In the genomic region with DNA sequence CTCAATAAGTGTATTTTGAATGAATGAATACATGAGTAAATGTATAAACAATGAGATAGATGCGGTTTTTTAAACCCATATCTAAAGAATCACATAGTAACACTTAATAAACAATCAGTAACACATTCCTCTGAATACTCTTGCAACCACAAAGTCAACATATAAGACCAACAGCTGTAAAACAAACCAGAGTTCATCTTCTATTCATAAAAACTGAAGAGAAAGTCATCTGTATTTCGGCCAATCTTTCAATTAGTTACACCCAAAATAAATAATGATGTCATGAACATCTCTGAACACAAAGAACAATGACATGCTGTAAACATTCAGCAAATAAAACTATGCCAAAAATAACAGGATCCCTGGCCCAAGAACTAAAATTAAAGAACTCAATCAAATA, we compare ENCODE assay signal across 16 cellular contexts. TPM values are rescaled to one million over a fixed set of nuclear protein-coding genes. Genes with fewer than 3 reads are reported as not detected.
A peak's percentile ranks its signal among the peaks of the same experiment; 100 is the strongest.
DNase-seq lines count a peak whose midpoint lies in the region; TF ChIP-seq lines count a peak whose summit lies in the region.
"Had no signal": no experiment of that assay in that cellular context is flagged by ENCODE, and none has a peak within 500 bp of the region (broad histone marks: within the 10 kb centered on the region; RNA-seq: fewer than 3 reads in every experiment).

No MANE protein-coding gene starts in this region.

- H3K4me3 ChIP-seq in adipocyte (ENCODE audit: low read length), result no peak overlapping the region
- H3K4me3 ChIP-seq in subcutaneous abdominal adipose tissue (ENCODE audit: low read depth in 1 of 5, low read length in 5 of 5), result no peak overlapping the region
- H3K4me3 ChIP-seq in endodermal cell (ENCODE audit: low read length), result no peak overlapping the region
- H3K4me3 ChIP-seq: hepatocyte, MG63, prostate gland had no signal

- H3K9me3 Mint-ChIP-seq in endodermal cell, result no peaks in the 10 kb centered on the region
- H3K9me3 Mint-ChIP-seq: activated naive CD4-positive, alpha-beta T cell treated with anti-CD3 and anti-CD28 coated beads for 36 hours had no signal

- H3K4me1 Mint-ChIP-seq in endodermal cell, result peaks cover 4% of the 10 kb centered on the region

- H3K36me3 Mint-ChIP-seq in endodermal cell (ENCODE audit: low read depth), result peaks cover 2% of the 10 kb centered on the region

- H3K4me3 Mint-ChIP-seq in endodermal cell, result no peak overlapping the region
- H3K4me3 Mint-ChIP-seq: activated naive CD4-positive, alpha-beta T cell treated with anti-CD3 and anti-CD28 coated beads for 36 hours had no signal

- no peak for TF ChIP-seq CTCF in endodermal cell (conservative IDR thresholded peaks at IDR 0.05)

- peak; percentile 8 for DNase-seq in NCI-H2196 (lab: John Stamatoyannopoulos, UW; ENCODE audit: unreplicated experiment)
- DNase-seq in NCI-H2196 treated with DMSO at 0.1 percent for 48 hours (lab: John Stamatoyannopoulos, UW; ENCODE audit: unreplicated experiment), result no peak
- DNase-seq in adipocyte (ENCODE audit: low read depth), result peak; percentile 35
- DNase-seq in foreskin melanocyte, result peak; percentile 88
- no peak for DNase-seq in DMS 273 (lab: John Stamatoyannopoulos, UW; ENCODE audit: unreplicated experiment)
- DNase-seq in endodermal cell, result no peak
- DNase-seq in T-helper 2 cell, result no peak
- DNase-seq: activated CD8-positive, alpha-beta memory T cell treated with anti-CD3 and anti-CD28 coated beads for 24 hours; activated naive CD4-positive, alpha-beta T cell treated with anti-CD3 and anti-CD28 coated beads for 36 hours; cortex of kidney; MG63; NCI-H2227 treated with DMSO at 0.1 percent for 48 hours had no signal

- no peaks in the 10 kb centered on the region for H3K4me1 ChIP-seq in adipocyte (ENCODE audit: control insufficient read depth, insufficient read depth, low read length)
- H3K4me1 ChIP-seq in subcutaneous abdominal adipose tissue (ENCODE audit: control insufficient read depth in 5 of 5, insufficient read depth in 5 of 5, low read length in 5 of 5), result peaks cover 0 to 3% (median 0%) of the 10 kb centered on the region in 5 donors
- H3K4me1 ChIP-seq in endodermal cell (ENCODE audit: control insufficient read depth, insufficient read depth, low read length), result no peaks in the 10 kb centered on the region
- H3K4me1 ChIP-seq: prostate gland had no signal

- H3K36me3 ChIP-seq in adipocyte (ENCODE audit: control insufficient read depth, insufficient read depth, low read length, severe bottlenecking) (no peaks in the 10 kb centered on the region), subcutaneous abdominal adipose tissue (ENCODE audit: control insufficient read depth in 5 of 5, insufficient read depth in 5 of 5, low read length in 5 of 5) (no peaks in the 10 kb centered on the region), endodermal cell (ENCODE audit: control insufficient read depth, insufficient read depth, low read length) (no peaks in the 10 kb centered on the region)
- H3K36me3 ChIP-seq: MG63, prostate gland had no signal

- no peaks in the 10 kb centered on the region for H3K27me3 Mint-ChIP-seq in endodermal cell (ENCODE audit: insufficient read depth)

- H3K9me3 ChIP-seq in adipocyte (ENCODE audit: control insufficient read depth, low read length), result no peaks in the 10 kb centered on the region
- H3K9me3 ChIP-seq in subcutaneous abdominal adipose tissue (ENCODE audit: control insufficient read depth in 5 of 5, low read length in 5 of 5), result no peaks in the 10 kb centered on the region
- H3K9me3 ChIP-seq in endodermal cell (ENCODE audit: control insufficient read depth, low read length), result no peaks in the 10 kb centered on the region
- H3K9me3 ChIP-seq: MG63, prostate gland had no signal

- no peak overlapping the region for H3K9ac ChIP-seq in adipocyte (ENCODE audit: low read length)
- H3K9ac ChIP-seq in subcutaneous abdominal adipose tissue (ENCODE audit: low read length in 5 of 5), result no peak overlapping the region
- H3K9ac ChIP-seq in endodermal cell (ENCODE audit: extremely low read depth, low read length, poor library complexity, severe bottlenecking), result no peak overlapping the region

- peak overlapping the region; percentile 58 for H3K27ac ChIP-seq in subcutaneous abdominal adipose tissue (ENCODE audit: low read depth, low read length)
- H3K27ac ChIP-seq in endodermal cell (ENCODE audit: low read depth, low read length), result no peak overlapping the region
- H3K27ac ChIP-seq: 22Rv1, hepatocyte, prostate gland had no signal

- no peak overlapping the region for H3K27ac Mint-ChIP-seq in endodermal cell
- H3K27ac Mint-ChIP-seq: activated naive CD4-positive, alpha-beta T cell treated with anti-CD3 and anti-CD28 coated beads for 36 hours had no signal

- no peaks in the 10 kb centered on the region for H3K27me3 ChIP-seq in adipocyte (replicated peaks; ENCODE audit: control insufficient read depth, insufficient read depth, low read length)
- no peaks in the 10 kb centered on the region for H3K27me3 ChIP-seq in subcutaneous abdominal adipose tissue (ENCODE audit: control insufficient read depth in 5 of 5, insufficient read depth in 4 of 5, low read length in 5 of 5)
- H3K27me3 ChIP-seq in endodermal cell (ENCODE audit: control insufficient read depth, insufficient read depth, low read length, poor library complexity, severe bottlenecking), result no peaks in the 10 kb centered on the region
- H3K27me3 ChIP-seq: hepatocyte had no signal

- 80 to 83% methylated on average over 1 to 2 of the region's 2 CpGs for WGBS in endodermal cell (ENCODE audit: insufficient coverage in 1 of 2, insufficient read length in 1 of 2), 2 experiments

RNA-seq across cellular contexts. Expression of a gene that starts 47.2 kb away (rescaled TPM):
- total RNA-seq in endodermal cell, result 10 to 100 TPM; 17.3 to 30.7 TPM
- 31.7 TPM for polyA plus RNA-seq in endodermal cell (2013, experiment 1 of 2)
- polyA plus RNA-seq in endodermal cell (2013, experiment 2 of 2), result 29.4 TPM

Comparison
In these comparisons a context has a peak if more than half of its experiments do, and no peak if none do; other contexts are left out.
1. DNase-seq: peak in NCI-H2196 (single experiment), adipocyte (single experiment) and foreskin melanocyte (single experiment); none in NCI-H2196 treated with DMSO at 0.1 percent for 48 hours (single experiment), DMS 273 (single experiment), endodermal cell (single experiment) and T-helper 2 cell (0 of 5).